In genomic region chr1:107900083-107900945, GRCh38 we compare ENCODE assay signal across 15 cellular contexts.
DNase-seq lines count a peak whose midpoint lies in the region; ATAC-seq and TF ChIP-seq lines count a peak whose summit lies in the region.
"Had no signal": no experiment of that assay in that cellular context is flagged by ENCODE, and none has a peak within 500 bp of the region (broad histone marks: within the 10 kb centered on the region; RNA-seq: fewer than 3 reads in every experiment).

No MANE protein-coding gene starts in this region.

- TF ChIP-seq CTCF in GM10248 (IDR thresholded peaks at IDR 0.05; ENCODE audit: control extremely low read depth, extremely low read depth, low read depth, missing control alignments): no peak

- no peaks in the 10 kb centered on the region for H4K20me1 ChIP-seq in Karpas-422 (ENCODE audit: insufficient read depth, low read depth, low read length)

- H3K9ac ChIP-seq in Karpas-422 (ENCODE audit: low read length): no peak overlapping the region

- no peaks in the 10 kb centered on the region for H3K79me2 ChIP-seq in Karpas-422 (ENCODE audit: low read length)

- no peak overlapping the region for H3K4me2 ChIP-seq in Karpas-422 (ENCODE audit: low read depth, low read length, poor library complexity, severe bottlenecking)

- no peak for ATAC-seq in activated T-helper 17 cell treated with anti-CD3 and anti-CD28 coated beads, Interleukin-2, amount 50 U/mL, for 72 hours (replicated peaks)
- ATAC-seq in stimulated activated memory B cell treated with anti-CD40 and anti-IgM and Interleukin-4, amounts not matched to agents 10 μg/mL and 1 μg/mL and 100 μg/mL, for 72 hours: peak; percentile 56

- H3K4me1 ChIP-seq in Karpas-422 (ENCODE audit: low read length): peaks cover 49% of the 10 kb centered on the region

- no peaks in the 10 kb centered on the region for H3K9me3 ChIP-seq in Karpas-422 (ENCODE audit: low read length)

- no peak overlapping the region for H3K4me3 ChIP-seq in Karpas-422 (ENCODE audit: low read length)
- H3K4me3 ChIP-seq: lung had no signal

- H3K36me3 ChIP-seq in Karpas-422 (ENCODE audit: insufficient read depth, low read length): no peaks in the 10 kb centered on the region

- H3K4me3 Mint-ChIP-seq in activated T-helper 17 cell treated with anti-CD3 and anti-CD28 coated beads, Interleukin-2, amount 50 U/mL, for 72 hours: peak overlapping the region; percentile 15
- no peak overlapping the region for H3K4me3 Mint-ChIP-seq in stimulated activated memory B cell treated with anti-CD40 and anti-IgM and Interleukin-4, amounts not matched to agents 10 μg/mL and 1 μg/mL and 100 μg/mL, for 72 hours

- H3K27ac ChIP-seq in Karpas-422 (ENCODE audit: low read length): no peak overlapping the region

- H3K36me3 Mint-ChIP-seq in activated T-helper 17 cell treated with anti-CD3 and anti-CD28 coated beads, Interleukin-2, amount 50 U/mL, for 72 hours (ENCODE audit: low read depth): no peaks in the 10 kb centered on the region
- H3K36me3 Mint-ChIP-seq in stimulated activated memory B cell treated with anti-CD40 and anti-IgM and Interleukin-4, amounts not matched to agents 10 μg/mL and 1 μg/mL and 100 μg/mL, for 72 hours: no peaks in the 10 kb centered on the region
- H3K36me3 Mint-ChIP-seq: CD8-positive, alpha-beta memory T cell had no signal

- no peaks in the 10 kb centered on the region for H3K27me3 ChIP-seq in Karpas-422 (ENCODE audit: low read length)

- H3K27me3 Mint-ChIP-seq in activated T-helper 17 cell treated with anti-CD3 and anti-CD28 coated beads, Interleukin-2, amount 50 U/mL, for 72 hours: no peaks in the 10 kb centered on the region
- no peaks in the 10 kb centered on the region for H3K27me3 Mint-ChIP-seq in stimulated activated memory B cell treated with anti-CD40 and anti-IgM and Interleukin-4, amounts not matched to agents 10 μg/mL and 1 μg/mL and 100 μg/mL, for 72 hours
- H3K27me3 Mint-ChIP-seq: CD8-positive, alpha-beta memory T cell had no signal

- no peaks in the 10 kb centered on the region for H3K9me2 ChIP-seq in Karpas-422 (replicated peaks; ENCODE audit: insufficient read depth, low read length)

- DNase-seq in SIG-M5 treated with dmso at 0.1 percent for 504 hours (lab: John Stamatoyannopoulos, UW; ENCODE audit: unreplicated experiment): peak; percentile 20
- no peak for DNase-seq in SIG-M5 (lab: John Stamatoyannopoulos, UW)
- peak; percentile 39 for DNase-seq in Karpas-422
- no peak for DNase-seq in ureter (ENCODE audit: low spot score)
- DNase-seq in NCI-H524 (lab: John Stamatoyannopoulos, UW): no peak
- no peak for DNase-seq in GM10248 (ENCODE audit: extremely low spot score)
- DNase-seq: 8988T, amygdala, dermis blood vessel endothelial cell, NCI-H748 treated with DMSO at 0.1 percent for 48 hours, nucleus accumbens had no signal

- CTCF ChIA-PET in GM10248 (lab: Yijun Ruan, JAX): interaction anchor here (0.8 to 1.5 kb wide), 3 partner anchors 9 to 11 kb away, joined by 3 to 6 read pairs (median 3); no protein-coding TSS in a partner anchor

- no peak overlapping the region for H3K27ac Mint-ChIP-seq in activated T-helper 17 cell treated with anti-CD3 and anti-CD28 coated beads, Interleukin-2, amount 50 U/mL, for 72 hours
- H3K27ac Mint-ChIP-seq in stimulated activated memory B cell treated with anti-CD40 and anti-IgM and Interleukin-4, amounts not matched to agents 10 μg/mL and 1 μg/mL and 100 μg/mL, for 72 hours: peak overlapping the region; percentile 82

- peaks cover 5% of the 10 kb centered on the region for H3K9me3 Mint-ChIP-seq in activated T-helper 17 cell treated with anti-CD3 and anti-CD28 coated beads, Interleukin-2, amount 50 U/mL, for 72 hours
- H3K9me3 Mint-ChIP-seq in stimulated activated memory B cell treated with anti-CD40 and anti-IgM and Interleukin-4, amounts not matched to agents 10 μg/mL and 1 μg/mL and 100 μg/mL, for 72 hours: no peaks in the 10 kb centered on the region
- H3K9me3 Mint-ChIP-seq: CD8-positive, alpha-beta memory T cell had no signal

- H3K4me1 Mint-ChIP-seq in activated T-helper 17 cell treated with anti-CD3 and anti-CD28 coated beads, Interleukin-2, amount 50 U/mL, for 72 hours: peaks cover 13% of the 10 kb centered on the region
- peaks cover 66% of the 10 kb centered on the region for H3K4me1 Mint-ChIP-seq in stimulated activated memory B cell treated with anti-CD40 and anti-IgM and Interleukin-4, amounts not matched to agents 10 μg/mL and 1 μg/mL and 100 μg/mL, for 72 hours

- POLR2A ChIA-PET in GM10248 (lab: Yijun Ruan, JAX): interaction anchor here (0.5 kb wide), 1 partner anchor 8 kb away, joined by 3 read pairs; no protein-coding TSS in a partner anchor

- peak overlapping the region; percentile 75 for H2AFZ ChIP-seq in Karpas-422 (ENCODE audit: low read length)

Comparison
In these comparisons a context has a peak if more than half of its experiments do, and no peak if none do; other contexts are left out.
1. DNase-seq: peak in SIG-M5 treated with dmso at 0.1 percent for 504 hours (single experiment) and Karpas-422 (single experiment); none in SIG-M5 (single experiment), ureter (single experiment), NCI-H524 (0 of 2) and GM10248 (single experiment).